ENCODE assay signal across 15 cellular contexts in the genomic region with DNA sequence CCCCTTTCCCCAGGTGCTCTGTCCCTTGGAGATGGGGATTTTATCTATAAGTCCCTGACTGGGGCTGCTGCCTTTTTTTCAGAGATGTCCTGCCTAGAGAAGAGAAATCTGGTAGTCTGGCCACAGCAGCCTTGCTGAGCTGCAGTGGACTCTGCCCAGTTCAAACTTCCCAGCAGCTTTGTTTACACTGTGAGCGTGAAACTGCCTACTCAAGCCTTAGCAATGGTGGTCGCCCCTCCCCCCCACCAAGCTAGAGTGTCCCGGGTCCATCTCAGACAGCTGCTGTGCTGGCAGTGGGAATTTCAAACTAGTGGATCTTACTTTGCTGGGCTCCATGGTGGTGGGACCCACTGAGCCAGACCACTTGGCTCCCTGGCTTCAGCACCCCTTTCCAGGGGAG. TPM values are rescaled to one million over a fixed set of nuclear protein-coding genes. Genes with fewer than 3 reads are reported as not detected.
DNase-seq lines count a peak whose midpoint lies in the region; ATAC-seq and TF ChIP-seq lines count a peak whose summit lies in the region.
"Had no signal": no experiment of that assay in that cellular context is flagged by ENCODE, and none has a peak within 500 bp of the region (broad histone marks: within the 10 kb centered on the region; RNA-seq: fewer than 3 reads in every experiment).

No MANE protein-coding gene starts in this region.

- no peaks in the 10 kb centered on the region for H3K9me3 Mint-ChIP-seq in Caco-2 (ENCODE audit: unreplicated experiment)
- no peaks in the 10 kb centered on the region for H3K9me3 Mint-ChIP-seq in endodermal cell
- no peaks in the 10 kb centered on the region for H3K9me3 Mint-ChIP-seq in neural progenitor cell

- intact Hi-C loops in Caco-2 (cut with micrococcal nuclease; ENCODE audit: unreplicated experiment) = loop anchor here (2.0 kb wide), 1 partner anchor 38 kb away; no protein-coding TSS in a partner anchor
- intact Hi-C loops in posterior vena cava (cut with DNase I) = no loop called here

- H3K36me3 ChIP-seq in Caco-2 (ENCODE audit: control insufficient read depth, insufficient read depth, low read length) (no peaks in the 10 kb centered on the region), endodermal cell (ENCODE audit: control insufficient read depth, insufficient read depth, low read length) (no peaks in the 10 kb centered on the region), neural progenitor cell (no peaks in the 10 kb centered on the region)
- H3K36me3 ChIP-seq: BE2C had no signal

- WGBS in endodermal cell (ENCODE audit: insufficient coverage in 1 of 2, insufficient read length in 1 of 2), 2 experiments = 50 to 60% methylated on average over 1 to 3 of the region's 3 CpGs

- H3K27ac Mint-ChIP-seq in Caco-2 (ENCODE audit: unreplicated experiment) (no peak overlapping the region), endodermal cell (no peak overlapping the region), neural progenitor cell (no peak overlapping the region)
- H3K27ac Mint-ChIP-seq: CD4-positive, alpha-beta memory T cell had no signal

- H3K36me3 Mint-ChIP-seq in Caco-2 (ENCODE audit: insufficient read depth, unreplicated experiment) (no peaks in the 10 kb centered on the region), endodermal cell (ENCODE audit: low read depth) (no peaks in the 10 kb centered on the region), neural progenitor cell (no peaks in the 10 kb centered on the region)
- H3K36me3 Mint-ChIP-seq: CD4-positive, alpha-beta memory T cell had no signal

- DNase-seq in Caco-2 (peak; percentile 45 to 64), endodermal cell (peak; percentile 59), left lobe of liver (ENCODE audit: low spot score) (no peak), neural progenitor cell (ENCODE audit: low spot score) (no peak), posterior vena cava (ENCODE audit: low spot score) (no peak), foreskin melanocyte (no peak)
- DNase-seq: 8988T; BE2C; CD4-positive, alpha-beta memory T cell; DND-41 had no signal

- peak overlapping the region; percentile 18 for H3K4me2 ChIP-seq in neural progenitor cell

- no peaks in the 10 kb centered on the region for H4K20me1 ChIP-seq in neural progenitor cell (ENCODE audit: low read depth)

- H2AFZ ChIP-seq in neural progenitor cell (replicated peaks) = peak overlapping the region; percentile 82

- peak; percentile 64 for ATAC-seq in left lobe of liver
- ATAC-seq in GM19395 (IDR thresholded peaks at IDR 0.05; ENCODE audit: unreplicated experiment) = no peak
- ATAC-seq: HCT116 had no signal

- H3K27me3 Mint-ChIP-seq in Caco-2 (ENCODE audit: insufficient read depth, unreplicated experiment) = peaks cover 3% of the 10 kb centered on the region
- peaks cover 15% of the 10 kb centered on the region for H3K27me3 Mint-ChIP-seq in endodermal cell (ENCODE audit: insufficient read depth)
- H3K27me3 Mint-ChIP-seq in neural progenitor cell (ENCODE audit: insufficient read depth, low read depth) = peaks cover 11% of the 10 kb centered on the region

- H3K9ac ChIP-seq in endodermal cell (ENCODE audit: extremely low read depth, low read length, poor library complexity, severe bottlenecking) (no peak overlapping the region), neural progenitor cell (no peak overlapping the region)

- no peak overlapping the region for H3K27ac ChIP-seq in endodermal cell (ENCODE audit: low read depth, low read length)
- no peak overlapping the region for H3K27ac ChIP-seq in neural progenitor cell
- H3K27ac ChIP-seq: C4-2B had no signal

- H3K79me2 ChIP-seq in neural progenitor cell (ENCODE audit: low read depth) = no peaks in the 10 kb centered on the region

- POLR2A ChIA-PET in Caco-2 (lab: Charles Lee) = no interaction called here

- CTCF ChIA-PET in Caco-2 (lab: Charles Lee) = interaction anchor here (0.6 to 1.8 kb wide), 6 partner anchors 18 to 42 kb away, joined by 3 to 7 read pairs (median 4); no protein-coding TSS in a partner anchor

- no peak overlapping the region for H3K4me3 ChIP-seq in Caco-2 (ENCODE audit: low read depth, low read length)
- no peak overlapping the region for H3K4me3 ChIP-seq in endodermal cell (ENCODE audit: low read length)
- H3K4me3 ChIP-seq in neural progenitor cell = no peak overlapping the region

- no peaks in the 10 kb centered on the region; the same call in 1 of the 2 replicates for H3K4me1 ChIP-seq in Caco-2
- H3K4me1 ChIP-seq in endodermal cell (ENCODE audit: control insufficient read depth, insufficient read depth, low read length) = no peaks in the 10 kb centered on the region
- peaks cover 8% of the 10 kb centered on the region for H3K4me1 ChIP-seq in neural progenitor cell
- H3K4me1 ChIP-seq: BE2C had no signal

- H3K4me1 Mint-ChIP-seq in Caco-2 (ENCODE audit: low read depth, unreplicated experiment) (peaks cover 12% of the 10 kb centered on the region), endodermal cell (peaks cover 10% of the 10 kb centered on the region), neural progenitor cell (no peaks in the 10 kb centered on the region)
- H3K4me1 Mint-ChIP-seq: CD4-positive, alpha-beta memory T cell had no signal

- no peaks in the 10 kb centered on the region for H3K27me3 ChIP-seq in Caco-2 (replicated peaks; ENCODE audit: control insufficient read depth, insufficient read depth, low read length)
- H3K27me3 ChIP-seq in endodermal cell (ENCODE audit: control insufficient read depth, insufficient read depth, low read length, poor library complexity, severe bottlenecking) = no peaks in the 10 kb centered on the region
- H3K27me3 ChIP-seq in neural progenitor cell = no peaks in the 10 kb centered on the region

- no peaks in the 10 kb centered on the region for H3F3A ChIP-seq in neural progenitor cell (ENCODE audit: low read depth)

- TF ChIP-seq CTCF in Caco-2 (IDR thresholded peaks at IDR 0.05; ENCODE audit: insufficient read depth in 1 of 2, low read depth in 1 of 2, low read length in 1 of 2, severe bottlenecking in 1 of 2, unreplicated experiment in 1 of 2) (no peak), endodermal cell (conservative IDR thresholded peaks at IDR 0.05) (no peak), neural progenitor cell (IDR thresholded peaks at IDR 0.05) (no peak)

- no peaks in the 10 kb centered on the region for H3K9me3 ChIP-seq in Caco-2
- H3K9me3 ChIP-seq in endodermal cell (ENCODE audit: control insufficient read depth, low read length) = no peaks in the 10 kb centered on the region
- H3K9me3 ChIP-seq in neural progenitor cell (ENCODE audit: low read depth) = no peaks in the 10 kb centered on the region

- no peak overlapping the region for H3K4me3 Mint-ChIP-seq in Caco-2 (ENCODE audit: unreplicated experiment)
- H3K4me3 Mint-ChIP-seq in endodermal cell = no peak overlapping the region
- H3K4me3 Mint-ChIP-seq in neural progenitor cell = no peak overlapping the region
- H3K4me3 Mint-ChIP-seq: CD4-positive, alpha-beta memory T cell had no signal

- no TSS peak for BruUV-seq in Caco-2 (replicated peaks; lab: Mats Ljungman, UMichigan)

RNA-seq across cellular contexts. Expression of a gene that starts 38.9 kb away (rescaled TPM):
- total RNA-seq in Caco-2 (2022) (0.27 and 0.28 TPM in 2 replicates), endodermal cell (1 to 10 TPM; 1.8 to 2.0 TPM), left lobe of liver (not detected), neural progenitor cell (ENCODE audit: low replicate concordance) (0.43 and 1.1 TPM in 2 replicates), posterior vena cava (under 1 TPM in 1 of 2 donors, not detected in 1; 0.28 TPM)
- polyA plus RNA-seq in endodermal cell (2013, experiment 1 of 2) = 1.4 TPM
- polyA plus RNA-seq in endodermal cell (2013, experiment 2 of 2) = 0.91 TPM
- total RNA-seq: CD4-positive, alpha-beta memory T cell; HT-29 had no signal
- polyA plus RNA-seq: AG04450; CD4-positive, alpha-beta memory T cell had no signal

Comparison
In these comparisons a context has a peak if more than half of its experiments do, and no peak if none do; other contexts are left out.
1. DNase-seq: peak in Caco-2 (2 of 2) and endodermal cell (single experiment); none in left lobe of liver (single experiment), neural progenitor cell (single experiment), posterior vena cava (single experiment) and foreskin melanocyte (single experiment).